8 cellular contexts compared by ENCODE assay signal in the genomic region with DNA sequence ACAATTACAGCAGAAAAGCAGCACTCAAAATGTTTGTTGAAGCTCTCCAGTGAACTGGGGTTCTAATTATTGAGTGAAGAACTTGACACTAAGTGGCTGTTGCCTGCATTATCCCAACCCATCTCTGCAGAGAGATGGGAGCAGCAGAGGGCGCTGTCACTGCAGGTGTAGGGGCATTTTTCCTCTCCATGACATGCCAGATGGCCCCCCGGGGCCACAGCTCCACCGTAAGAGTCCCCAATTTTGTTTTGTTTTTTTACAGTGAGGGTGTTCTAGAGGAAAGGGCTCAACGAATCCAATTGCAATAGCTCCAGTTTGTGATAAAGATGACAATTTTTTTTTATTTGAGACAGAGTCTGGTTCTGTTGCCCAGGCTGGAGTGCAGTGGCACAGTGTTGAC. TPM values are rescaled to one million over a fixed set of nuclear protein-coding genes. Genes with fewer than 3 reads are reported as not detected.
DNase-seq lines count a peak whose midpoint lies in the region; ATAC-seq and TF ChIP-seq lines count a peak whose summit lies in the region.

No MANE protein-coding gene starts in this region.

- peaks cover 0 to 39% (median 16%) of the 10 kb centered on the region in 4 donors for H3K4me1 ChIP-seq in transverse colon

- no peak for TF ChIP-seq EP300 in transverse colon (IDR thresholded peaks at IDR 0.05; ENCODE audit: low read depth)

- DNase-seq in activated gamma-delta T cell treated with Interleukin-2 at 50 U/mL for 16 hours, result peak; percentile 17
- no peak for DNase-seq in activated gamma-delta T cell (lab: John Stamatoyannopoulos, UW)
- DNase-seq in M059J (ENCODE audit: low read depth), result peak; percentile 20
- DNase-seq in activated CD4-positive, alpha-beta T cell treated with anti-CD3 and anti-CD28 coated beads for 1 hour, result peak; percentile 21
- DNase-seq in fibroblast of pulmonary artery (ENCODE audit: low read depth), result no peak
- DNase-seq in transverse colon, result peak; percentile 65

- H3K4me3 ChIP-seq in fibroblast of pulmonary artery (replicated peaks; ENCODE audit: low read depth, low read length), result no peak overlapping the region
- no peak overlapping the region for H3K4me3 ChIP-seq in transverse colon

- TF ChIP-seq POLR2A in transverse colon (IDR thresholded peaks at IDR 0.05), result no peak

- no peaks in the 10 kb centered on the region for H3K36me3 ChIP-seq in transverse colon

- TF ChIP-seq CTCF in fibroblast of pulmonary artery (IDR thresholded peaks at IDR 0.05; ENCODE audit: low read length, missing control alignments) (peak; percentile 33), transverse colon (IDR thresholded peaks at IDR 0.05) (peak; percentile 35 to 49 (median 48))

- no peak for ATAC-seq in HG03045 (IDR thresholded peaks at IDR 0.05; ENCODE audit: unreplicated experiment)
- no peak for ATAC-seq in GM21526 (IDR thresholded peaks at IDR 0.05; ENCODE audit: low FRiP score, unreplicated experiment)

- H3K27me3 ChIP-seq in transverse colon, result no peaks in the 10 kb centered on the region

- in situ Hi-C loops in transverse colon (cut with MboI; ENCODE audit: low pct_ligation_motif_present in 1 of 4, low pct_unique_long_range_greater_than_20kb in 1 of 4, low sequenced_read_pairs in 3 of 4), result no loop called here

- H3K9me3 ChIP-seq in transverse colon, result no peaks in the 10 kb centered on the region

- 64 to 67% methylated on average over 4 of the region's 4 CpGs for WGBS in transverse colon (ENCODE audit: low coverage in 1 of 2), 2 donors

- intact Hi-C loops in transverse colon (cut with DNase I; ENCODE audit: low total_unique reads), result no loop called here

- no peak overlapping the region for H3K27ac ChIP-seq in transverse colon

RNA-seq across cellular contexts. Expression of gene FUCA2, which starts 1.9 kb away (rescaled TPM):
- total RNA-seq in M059J (2014; rRNA removed; shearing (Covaris generic)), result 140 and 183 TPM in 2 replicates
- total RNA-seq in transverse colon, result 10 to 100 TPM; 19.5 to 70.3 (median 46.9) TPM

Comparison
In these comparisons a context has a peak if more than half of its experiments do, and no peak if none do; other contexts are left out.
1. DNase-seq: peak in activated gamma-delta T cell treated with Interleukin-2 at 50 U/mL for 16 hours (single experiment), M059J (single experiment), activated CD4-positive, alpha-beta T cell treated with anti-CD3 and anti-CD28 coated beads for 1 hour (single experiment) and transverse colon (single experiment); none in activated gamma-delta T cell (single experiment) and fibroblast of pulmonary artery (single experiment).